ENCODE assay signal across 16 cellular contexts in the genomic region with DNA sequence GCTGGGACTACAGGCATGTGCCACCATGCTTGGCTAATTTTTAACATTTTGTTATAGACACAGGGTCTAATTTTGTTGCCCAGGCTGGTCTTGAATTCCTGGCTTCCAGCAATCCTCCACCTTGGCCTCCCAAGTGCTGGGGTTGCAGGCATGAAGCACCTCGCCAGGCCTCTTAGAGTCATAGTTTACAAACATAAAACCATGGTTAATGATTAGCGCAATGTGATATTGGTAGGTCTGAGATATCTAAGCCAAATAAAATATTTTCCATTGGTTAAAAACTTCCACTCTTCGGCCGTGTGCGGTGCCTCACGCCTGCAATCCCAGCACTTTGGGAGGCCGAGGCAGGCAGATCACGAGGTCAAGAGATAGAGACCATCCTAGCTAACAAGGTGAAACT.
"Had no signal": no experiment of that assay in that cellular context is flagged by ENCODE, and none has a peak within 500 bp of the region (broad histone marks: within the 10 kb centered on the region; RNA-seq: fewer than 3 reads in every experiment).

No MANE protein-coding gene starts in this region.

- H3K9me3 ChIP-seq: adrenal gland, thoracic aorta had no signal

- DNase-seq: activated B cell treated with CpG ODN at 0.5 μM for 24 hours; activated CD4-positive, alpha-beta T cell treated with anti-CD3 and anti-CD28 coated beads, Interleukin-2, amount 10 ng/mL, durations not matched to agents 7 days and 5 days; activated CD8-positive, alpha-beta memory T cell treated with anti-CD3 and anti-CD28 coated beads for 24 hours; activated naive CD4-positive, alpha-beta T cell treated with anti-CD3 and anti-CD28 coated beads, Interleukin-2, amount 10 ng/mL, durations not matched to agents 7 days and 5 days; adrenal gland; effector memory CD8-positive, alpha-beta T cell; hippocampal formation; mesendoderm; nephron progenitor cell; stimulated activated CD4-positive, alpha-beta T cell treated with anti-CD3 and anti-CD28 coated beads, Interleukin-4, amount 100 ng/mL, for 1 hour; stimulated activated CD8-positive, alpha-beta memory T cell treated with anti-CD3 and anti-CD28 coated beads, Interleukin-4, amount 100 ng/mL, for 48 hours had no signal

- H3K4me3 ChIP-seq: adrenal gland, thoracic aorta had no signal

- H3K27me3 ChIP-seq: adrenal gland had no signal

- FAIRE-seq: TTC549 had no signal

- H3K27ac ChIP-seq: adrenal gland, epithelial cell of prostate, thoracic aorta had no signal

- ATAC-seq: activated T-helper 17 cell treated with anti-CD3 and anti-CD28 coated beads, Interleukin-2, amount 50 U/mL, for 72 hours; effector memory CD8-positive, alpha-beta T cell; SK-N-SH treated with all-trans-retinoic acid at 6 μM for 48 hours had no signal
